ENCODE assay signal across 26 cellular contexts in genomic region chr12:70383886-70384285, GRCh38.
"Had no signal": no experiment of that assay in that cellular context is flagged by ENCODE, and none has a peak within 500 bp of the region (broad histone marks: within the 10 kb centered on the region; RNA-seq: fewer than 3 reads in every experiment).

No MANE protein-coding gene starts in this region.

- H3K9me3 ChIP-seq: adrenal gland, ovary, prostate gland, thyroid gland, upper lobe of right lung had no signal

- H3K36me3 Mint-ChIP-seq: stimulated activated effector memory CD8-positive, alpha-beta T cell treated with anti-CD3 and anti-CD28 coated beads, Interleukin-12 subunit alpha, Interleukin-12 subunit beta, amount 100 ng/mL, for 72 hours had no signal

- H3K4me1 ChIP-seq: adrenal gland, prostate gland, thyroid gland, upper lobe of right lung had no signal

- H3K4me3 Mint-ChIP-seq: activated naive CD8-positive, alpha-beta T cell; naive thymus-derived CD4-positive, alpha-beta T cell; stimulated activated effector memory CD8-positive, alpha-beta T cell treated with anti-CD3 and anti-CD28 coated beads, Interleukin-12 subunit alpha, Interleukin-12 subunit beta, amount 100 ng/mL, for 72 hours; stimulated activated naive CD8-positive, alpha-beta T cell treated with anti-CD3 and anti-CD28 coated beads, Interleukin-15, amount 100 ng/mL, for 72 hours; T-helper 2 cell treated with Interferon-gamma antibody and Interleukin-4, amounts not matched to agents 5 μg/mL and 100 μg/mL, for 36 hours had no signal

- H3K4me1 Mint-ChIP-seq: stimulated activated effector memory CD8-positive, alpha-beta T cell treated with anti-CD3 and anti-CD28 coated beads, Interleukin-12 subunit alpha, Interleukin-12 subunit beta, amount 100 ng/mL, for 72 hours had no signal

- H3K36me3 ChIP-seq: adrenal gland, brain microvascular endothelial cell, ovary, prostate gland, thyroid gland, upper lobe of right lung had no signal

- DNase-seq: activated CD4-positive, alpha-beta T cell treated with anti-CD3 and anti-CD28 coated beads for 48 hours; activated CD4-positive, alpha-beta T cell treated with anti-CD3 and anti-CD28 coated beads, Interleukin-2, amount 50 U/mL, for 48 hours; activated CD8-positive, alpha-beta memory T cell treated with anti-CD3 and anti-CD28 coated beads for 24 hours; activated effector memory CD4-positive, alpha-beta T cell treated with Interleukin-2 at 50 U/mL for 16 hours; activated naive CD4-positive, alpha-beta T cell treated with Interleukin-2 at 50 U/mL for 16 hours; adrenal gland; aorta; brain microvascular endothelial cell; cortex of kidney; head of caudate nucleus; hippocampal formation; left cardiac atrium; left ventricle myocardium superior; naive thymus-derived CD4-positive, alpha-beta T cell; ovary; retina; stimulated activated CD4-positive, alpha-beta T cell treated with anti-CD3 and anti-CD28 coated beads, Interleukin-4, amount 100 ng/mL, for 24 hours; stimulated activated naive CD8-positive, alpha-beta T cell treated with anti-CD3 and anti-CD28 coated beads, Interleukin-15, amount 100 ng/mL, for 72 hours; thyroid gland; upper lobe of right lung had no signal

- H3K27me3 ChIP-seq: adrenal gland, brain microvascular endothelial cell, ovary, thyroid gland, upper lobe of right lung had no signal

- H3K27ac ChIP-seq: adrenal gland, brain microvascular endothelial cell, ovary, prostate gland, skin epidermis, thyroid gland, upper lobe of right lung, VCaP had no signal

- H3K27me3 Mint-ChIP-seq: activated naive CD8-positive, alpha-beta T cell; naive thymus-derived CD4-positive, alpha-beta T cell; stimulated activated naive CD8-positive, alpha-beta T cell treated with anti-CD3 and anti-CD28 coated beads, Interleukin-15, amount 100 ng/mL, for 72 hours had no signal

- H3K27ac Mint-ChIP-seq: activated naive CD8-positive, alpha-beta T cell; naive thymus-derived CD4-positive, alpha-beta T cell; stimulated activated effector memory CD8-positive, alpha-beta T cell treated with anti-CD3 and anti-CD28 coated beads, Interleukin-12 subunit alpha, Interleukin-12 subunit beta, amount 100 ng/mL, for 72 hours; T-helper 2 cell treated with Interferon-gamma antibody and Interleukin-4, amounts not matched to agents 5 μg/mL and 100 μg/mL, for 36 hours had no signal

- H3K4me3 ChIP-seq: adrenal gland, ovary, prostate gland, skin epidermis, thyroid gland, upper lobe of right lung had no signal
